Comparison of ENCODE assay signal across 23 cellular contexts in genomic region chr5:155794801-155795200, GRCh38.
DNase-seq lines count a peak whose midpoint lies in the region; ATAC-seq and TF ChIP-seq lines count a peak whose summit lies in the region.
"Had no signal": no experiment of that assay in that cellular context is flagged by ENCODE, and none has a peak within 500 bp of the region (broad histone marks: within the 10 kb centered on the region; RNA-seq: fewer than 3 reads in every experiment).

No MANE protein-coding gene starts in this region.

- no peaks in the 10 kb centered on the region for H3K27me3 ChIP-seq in left ventricle myocardium inferior (ENCODE audit: low read depth)
- H3K27me3 ChIP-seq: brain microvascular endothelial cell had no signal

- H3K4me3 ChIP-seq in left ventricle myocardium inferior, result no peak overlapping the region

- no peak for TF ChIP-seq CTCF in progenitor cell of endocrine pancreas (IDR thresholded peaks at IDR 0.05; ENCODE audit: unreplicated experiment)
- TF ChIP-seq CTCF in left ventricle myocardium inferior (IDR thresholded peaks at IDR 0.05; ENCODE audit: borderline replicate concordance), result no peak

- intact Hi-C loops in left ventricle myocardium inferior (cut with micrococcal nuclease), result no loop called here

- DNase-seq in SKM-1 treated with dmso at 0.1 percent for 144 hours (lab: John Stamatoyannopoulos, UW; ENCODE audit: unreplicated experiment), result peak; percentile 0
- DNase-seq in SKM-1 (lab: John Stamatoyannopoulos, UW; ENCODE audit: unreplicated experiment), result no peak
- DNase-seq in NCI-H2227 (lab: John Stamatoyannopoulos, UW; ENCODE audit: unreplicated experiment), result peak; percentile 0
- peak; percentile 4 for DNase-seq in dermis blood vessel endothelial cell
- peak; percentile 1 for DNase-seq in renal cortical epithelial cell (ENCODE audit: low read depth)
- no peak for DNase-seq in progenitor cell of endocrine pancreas (ENCODE audit: low spot score, unreplicated experiment)
- no peak for DNase-seq in left ventricle myocardium inferior
- DNase-seq: activated CD4-positive, CD25-positive, alpha-beta regulatory T cell; activated CD8-positive, alpha-beta T cell treated with anti-CD3 and anti-CD28 coated beads for 36 hours; activated naive CD4-positive, alpha-beta T cell treated with anti-CD3 and anti-CD28 coated beads, Interleukin-2, amount 10 ng/mL, durations not matched to agents 7 days and 5 days; activated T-cell treated with anti-CD3 and anti-CD28 coated beads, Interleukin-2, amount 50 U/mL, for 24 hours; brain microvascular endothelial cell; CD4-positive, alpha-beta memory T cell; glutamatergic neuron; H9; NCI-H226; SHP77 treated with DMSO at 0.1 percent for 48 hours; stimulated activated CD4-positive, alpha-beta T cell treated with anti-CD3 and anti-CD28 coated beads, Interleukin-2, amount 100 ng/mL, for 24 hours; T-helper 17 cell had no signal

- H3K27me3 Mint-ChIP-seq in progenitor cell of endocrine pancreas, result no peaks in the 10 kb centered on the region
- H3K27me3 Mint-ChIP-seq: activated CD8-positive, alpha-beta T cell treated with anti-CD3 and anti-CD28 coated beads for 36 hours; activated naive CD4-positive, alpha-beta T cell treated with anti-CD3 and anti-CD28 coated beads, Interleukin-2, amount 10 ng/mL, durations not matched to agents 7 days and 5 days; activated T-cell treated with anti-CD3 and anti-CD28 coated beads, Interleukin-2, amount 50 U/mL, for 24 hours; CD4-positive, alpha-beta memory T cell; dendritic cell treated with granulocyte-macrophage colony-stimulating factor and Interleukin-4, amounts not matched to agents 40 ng/mL and 50 ng/mL, for 4 days; T-helper 17 cell had no signal

- H3K9me3 ChIP-seq in left ventricle myocardium inferior (replicated peaks), result peaks cover 45% of the 10 kb centered on the region

- peaks cover 21% of the 10 kb centered on the region for H3K9me3 Mint-ChIP-seq in progenitor cell of endocrine pancreas (ENCODE audit: low read depth)

- H3K36me3 Mint-ChIP-seq in progenitor cell of endocrine pancreas (ENCODE audit: insufficient read depth), result peaks cover 2% of the 10 kb centered on the region
- H3K36me3 Mint-ChIP-seq: activated naive CD4-positive, alpha-beta T cell treated with anti-CD3 and anti-CD28 coated beads, Interleukin-2, amount 10 ng/mL, durations not matched to agents 7 days and 5 days had no signal

- H3K4me1 ChIP-seq in left ventricle myocardium inferior, result peaks cover 7% of the 10 kb centered on the region

- H3K4me1 Mint-ChIP-seq in progenitor cell of endocrine pancreas (ENCODE audit: low read depth), result no peaks in the 10 kb centered on the region
- H3K4me1 Mint-ChIP-seq: activated naive CD4-positive, alpha-beta T cell treated with anti-CD3 and anti-CD28 coated beads, Interleukin-2, amount 10 ng/mL, durations not matched to agents 7 days and 5 days; CD4-positive, alpha-beta memory T cell; H9; T-helper 17 cell had no signal

- no peaks in the 10 kb centered on the region for H3K36me3 ChIP-seq in left ventricle myocardium inferior
- H3K36me3 ChIP-seq: brain microvascular endothelial cell had no signal

- no peak overlapping the region for H3K4me3 Mint-ChIP-seq in progenitor cell of endocrine pancreas (ENCODE audit: low read depth)
- H3K4me3 Mint-ChIP-seq: activated CD8-positive, alpha-beta T cell treated with anti-CD3 and anti-CD28 coated beads for 36 hours; activated naive CD4-positive, alpha-beta T cell treated with anti-CD3 and anti-CD28 coated beads, Interleukin-2, amount 10 ng/mL, durations not matched to agents 7 days and 5 days; activated T-cell treated with anti-CD3 and anti-CD28 coated beads, Interleukin-2, amount 50 U/mL, for 24 hours; CD4-positive, alpha-beta memory T cell; dendritic cell treated with granulocyte-macrophage colony-stimulating factor and Interleukin-4, amounts not matched to agents 40 ng/mL and 50 ng/mL, for 4 days; H9; T-helper 17 cell had no signal

- ATAC-seq in GM19035 (IDR thresholded peaks at IDR 0.05; ENCODE audit: unreplicated experiment), result no peak
- ATAC-seq: activated CD8-positive, alpha-beta T cell treated with anti-CD3 and anti-CD28 coated beads for 36 hours; T-helper 17 cell had no signal

- H3K27ac Mint-ChIP-seq in progenitor cell of endocrine pancreas, result no peak overlapping the region
- H3K27ac Mint-ChIP-seq: activated CD8-positive, alpha-beta T cell treated with anti-CD3 and anti-CD28 coated beads for 36 hours; activated naive CD4-positive, alpha-beta T cell treated with anti-CD3 and anti-CD28 coated beads, Interleukin-2, amount 10 ng/mL, durations not matched to agents 7 days and 5 days; activated T-cell treated with anti-CD3 and anti-CD28 coated beads, Interleukin-2, amount 50 U/mL, for 24 hours; CD4-positive, alpha-beta memory T cell; dendritic cell treated with granulocyte-macrophage colony-stimulating factor and Interleukin-4, amounts not matched to agents 40 ng/mL and 50 ng/mL, for 4 days; H9; T-helper 17 cell had no signal

- H3K27ac ChIP-seq in left ventricle myocardium inferior (replicated peaks), result no peak overlapping the region
- H3K27ac ChIP-seq: brain microvascular endothelial cell, epithelial cell of prostate, HL-60 had no signal

Comparison
In these comparisons a context has a peak if more than half of its experiments do, and no peak if none do; other contexts are left out.
1. DNase-seq: peak in SKM-1 treated with dmso at 0.1 percent for 144 hours (single experiment), NCI-H2227 (single experiment), dermis blood vessel endothelial cell (single experiment) and renal cortical epithelial cell (single experiment); none in SKM-1 (single experiment), progenitor cell of endocrine pancreas (single experiment) and left ventricle myocardium inferior (single experiment).